ENCODE assay signal across 8 cellular contexts in the genomic region with DNA sequence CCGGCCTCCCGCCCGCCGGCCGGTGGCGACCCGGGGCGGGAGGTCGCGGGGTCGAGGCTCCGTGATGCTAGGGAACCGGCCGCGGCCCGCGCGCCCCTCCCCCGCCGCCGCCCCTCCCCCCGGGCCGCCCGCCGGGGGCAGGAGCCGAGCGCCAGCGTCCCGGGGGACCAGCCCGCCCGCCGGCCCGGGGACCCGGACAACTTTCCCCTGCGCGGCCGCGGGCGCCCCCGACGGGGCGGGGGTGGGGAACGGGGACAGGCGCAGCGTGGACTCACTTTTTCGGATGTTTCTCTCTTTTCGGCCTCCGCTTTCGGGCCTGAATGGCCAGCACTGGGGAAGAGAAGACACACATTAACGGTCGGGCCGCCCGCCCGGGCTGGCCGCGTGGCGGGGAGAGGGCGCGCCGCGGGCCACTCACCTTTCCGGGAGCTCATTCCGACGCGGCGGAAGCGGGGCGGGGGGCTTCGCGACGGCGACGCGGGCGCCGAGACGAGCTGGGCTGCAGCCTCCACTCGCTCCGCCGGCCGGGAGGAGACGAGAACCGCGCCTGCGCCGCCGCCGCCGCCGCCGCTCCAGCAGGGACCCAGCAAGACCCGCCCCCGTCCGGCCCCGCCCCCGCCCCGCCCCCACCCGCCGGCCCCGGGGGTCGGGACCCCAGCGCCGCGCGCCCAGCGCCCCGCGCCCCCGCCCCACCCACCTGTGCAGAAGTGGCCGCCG. TPM values are rescaled to one million over a fixed set of nuclear protein-coding genes. Genes with fewer than 3 reads are reported as not detected.
DNase-seq lines count a peak whose midpoint lies in the region; ATAC-seq and TF ChIP-seq lines count a peak whose summit lies in the region.

A gene (minus strand): TSS at position 549 of the 717 bp plus-strand sequence.

- peaks cover 0 to 15% (median 0%) of the 10 kb centered on the region in 3 donors for H3K4me1 ChIP-seq in gastroesophageal sphincter

- H3K36me3 ChIP-seq in gastroesophageal sphincter: no peaks in the 10 kb centered on the region

- TF ChIP-seq POLR2A in gastroesophageal sphincter (IDR thresholded peaks at IDR 0.05): peak in 1 of 2 donors; percentile 42

- no CpG with 5 or more reads among the region's 111 CpGs for WGBS in gastroesophageal sphincter (ENCODE audit: low coverage in 1 of 2), 2 donors

- TF ChIP-seq CTCF in gastroesophageal sphincter (IDR thresholded peaks at IDR 0.05): no peak
- no peak for TF ChIP-seq CTCF in subcutaneous adipose tissue (IDR thresholded peaks at IDR 0.05; ENCODE audit: low read depth)

- peak within 1 kb of the TSS; percentile 44 to 90 (median 84) for H3K27ac ChIP-seq in gastroesophageal sphincter

- no peak for TF ChIP-seq EP300 in gastroesophageal sphincter (IDR thresholded peaks at IDR 0.05)

- no peaks in the 10 kb centered on the region for H3K27me3 ChIP-seq in gastroesophageal sphincter

- DNase-seq in COR-L47 (lab: John Stamatoyannopoulos, UW) (peak; percentile 25), RPMI8226 (peak; percentile 80), nucleus accumbens (lab: John Stamatoyannopoulos, UW) (peak in 54 of 56 donors; percentile 19 to 84 (median 68))
- DNase-seq in activated gamma-delta T cell treated with anti-CD3 and anti-CD28 coated beads, Interleukin-2, amount 50 U/mL, for 16 hours (ENCODE audit: low read depth): peak; percentile 61

- no peaks in the 10 kb centered on the region for H3K9me3 ChIP-seq in gastroesophageal sphincter

- peak; percentile 74 for ATAC-seq in GM19395 (IDR thresholded peaks at IDR 0.05; ENCODE audit: unreplicated experiment)
- peak; percentile 45 for ATAC-seq in HG03565 (IDR thresholded peaks at IDR 0.05; ENCODE audit: unreplicated experiment)
- peak; percentile 87 for ATAC-seq in gastroesophageal sphincter

- peak within 1 kb of the TSS; percentile 97 to 99 for H3K4me3 ChIP-seq in gastroesophageal sphincter

RNA-seq across cellular contexts. Expression of the gene that starts here (rescaled TPM):
- total RNA-seq in gastroesophageal sphincter: 10 to 100 TPM; 41.7 to 47.9 (median 43.8) TPM
- 10 to 100 TPM; 39.6 to 66.9 (median 45.6) TPM for total RNA-seq in subcutaneous adipose tissue

Comparison
In these comparisons a context has a peak if more than half of its experiments do, and no peak if none do; other contexts are left out.
1. Peak in every context shown above with its lines: DNase-seq, ATAC-seq, H3K4me3 ChIP-seq and H3K27ac ChIP-seq.
2. DNase-seq: peak in every context shown above with its lines; median percentile 80 in RPMI8226; 68 in nucleus accumbens; 61 in activated gamma-delta T cell treated with anti-CD3 and anti-CD28 coated beads, Interleukin-2, amount 50 U/mL, for 16 hours; 25 in COR-L47.